1 cellular context compared by ENCODE assay signal in genomic region chr15:33115191-33115861, GRCh38.
TF ChIP-seq lines count a peak whose summit lies in the region.

No MANE protein-coding gene starts in this region.

TF ChIP-seq in GM23338, 12 proteins besides CTCF, POLR2A, EP300 and RAD21 (continued from another document):
- TF ChIP-seq, protein P1, sequence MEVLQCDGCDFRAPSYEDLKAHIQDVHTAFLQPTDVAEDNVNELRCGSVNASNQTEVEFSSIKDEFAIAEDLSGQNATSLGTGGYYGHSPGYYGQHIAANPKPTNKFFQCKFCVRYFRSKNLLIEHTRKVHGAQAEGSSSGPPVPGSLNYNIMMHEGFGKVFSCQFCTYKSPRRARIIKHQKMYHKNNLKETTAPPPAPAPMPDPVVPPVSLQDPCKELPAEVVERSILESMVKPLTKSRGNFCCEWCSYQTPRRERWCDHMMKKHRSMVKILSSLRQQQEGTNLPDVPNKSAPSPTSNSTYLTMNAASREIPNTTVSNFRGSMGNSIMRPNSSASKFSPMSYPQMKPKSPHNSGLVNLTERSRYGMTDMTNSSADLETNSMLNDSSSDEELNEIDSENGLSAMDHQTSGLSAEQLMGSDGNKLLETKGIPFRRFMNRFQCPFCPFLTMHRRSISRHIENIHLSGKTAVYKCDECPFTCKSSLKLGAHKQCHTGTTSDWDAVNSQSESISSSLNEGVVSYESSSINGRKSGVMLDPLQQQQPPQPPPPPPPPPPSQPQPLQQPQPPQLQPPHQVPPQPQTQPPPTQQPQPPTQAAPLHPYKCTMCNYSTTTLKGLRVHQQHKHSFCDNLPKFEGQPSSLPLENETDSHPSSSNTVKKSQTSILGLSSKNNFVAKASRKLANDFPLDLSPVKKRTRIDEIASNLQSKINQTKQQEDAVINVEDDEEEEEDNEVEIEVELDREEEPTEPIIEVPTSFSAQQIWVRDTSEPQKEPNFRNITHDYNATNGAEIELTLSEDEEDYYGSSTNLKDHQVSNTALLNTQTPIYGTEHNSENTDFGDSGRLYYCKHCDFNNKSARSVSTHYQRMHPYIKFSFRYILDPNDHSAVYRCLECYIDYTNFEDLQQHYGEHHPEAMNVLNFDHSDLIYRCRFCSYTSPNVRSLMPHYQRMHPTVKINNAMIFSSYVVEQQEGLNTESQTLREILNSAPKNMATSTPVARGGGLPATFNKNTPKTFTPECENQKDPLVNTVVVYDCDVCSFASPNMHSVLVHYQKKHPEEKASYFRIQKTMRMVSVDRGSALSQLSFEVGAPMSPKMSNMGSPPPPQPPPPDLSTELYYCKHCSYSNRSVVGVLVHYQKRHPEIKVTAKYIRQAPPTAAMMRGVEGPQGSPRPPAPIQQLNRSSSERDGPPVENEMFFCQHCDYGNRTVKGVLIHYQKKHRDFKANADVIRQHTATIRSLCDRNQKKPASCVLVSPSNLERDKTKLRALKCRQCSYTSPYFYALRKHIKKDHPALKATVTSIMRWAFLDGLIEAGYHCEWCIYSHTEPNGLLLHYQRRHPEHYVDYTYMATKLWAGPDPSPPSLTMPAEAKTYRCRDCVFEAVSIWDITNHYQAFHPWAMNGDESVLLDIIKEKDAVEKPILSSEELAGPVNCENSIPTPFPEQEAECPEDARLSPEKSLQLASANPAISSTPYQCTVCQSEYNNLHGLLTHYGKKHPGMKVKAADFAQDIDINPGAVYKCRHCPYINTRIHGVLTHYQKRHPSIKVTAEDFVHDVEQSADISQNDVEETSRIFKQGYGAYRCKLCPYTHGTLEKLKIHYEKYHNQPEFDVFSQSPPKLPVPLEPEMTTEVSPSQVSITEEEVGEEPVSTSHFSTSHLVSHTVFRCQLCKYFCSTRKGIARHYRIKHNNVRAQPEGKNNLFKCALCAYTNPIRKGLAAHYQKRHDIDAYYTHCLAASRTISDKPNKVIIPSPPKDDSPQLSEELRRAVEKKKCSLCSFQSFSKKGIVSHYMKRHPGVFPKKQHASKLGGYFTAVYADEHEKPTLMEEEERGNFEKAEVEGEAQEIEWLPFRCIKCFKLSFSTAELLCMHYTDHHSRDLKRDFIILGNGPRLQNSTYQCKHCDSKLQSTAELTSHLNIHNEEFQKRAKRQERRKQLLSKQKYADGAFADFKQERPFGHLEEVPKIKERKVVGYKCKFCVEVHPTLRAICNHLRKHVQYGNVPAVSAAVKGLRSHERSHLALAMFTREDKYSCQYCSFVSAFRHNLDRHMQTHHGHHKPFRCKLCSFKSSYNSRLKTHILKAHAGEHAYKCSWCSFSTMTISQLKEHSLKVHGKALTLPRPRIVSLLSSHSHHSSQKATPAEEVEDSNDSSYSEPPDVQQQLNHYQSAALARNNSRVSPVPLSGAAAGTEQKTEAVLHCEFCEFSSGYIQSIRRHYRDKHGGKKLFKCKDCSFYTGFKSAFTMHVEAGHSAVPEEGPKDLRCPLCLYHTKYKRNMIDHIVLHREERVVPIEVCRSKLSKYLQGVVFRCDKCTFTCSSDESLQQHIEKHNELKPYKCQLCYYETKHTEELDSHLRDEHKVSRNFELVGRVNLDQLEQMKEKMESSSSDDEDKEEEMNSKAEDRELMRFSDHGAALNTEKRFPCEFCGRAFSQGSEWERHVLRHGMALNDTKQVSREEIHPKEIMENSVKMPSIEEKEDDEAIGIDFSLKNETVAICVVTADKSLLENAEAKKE (CRISPR knock-in tag; IDR thresholded peaks at IDR 0.05): no peak
- TF ChIP-seq CREB1 (CRISPR knock-in tag; IDR thresholded peaks at IDR 0.05; ENCODE audit: low read depth): no peak
- no peak for TF ChIP-seq NANOG (IDR thresholded peaks at IDR 0.05; ENCODE audit: borderline replicate concordance)
- TF ChIP-seq EZH2phosphoT487 (IDR thresholded peaks at IDR 0.05; ENCODE audit: unreplicated experiment): no peak
- no peak for TF ChIP-seq JUNB (IDR thresholded peaks at IDR 0.05; ENCODE audit: unreplicated experiment)
- TF ChIP-seq POLR2AphosphoS5 (IDR thresholded peaks at IDR 0.05; ENCODE audit: low read depth): no peak
- TF ChIP-seq EZH2 (IDR thresholded peaks at IDR 0.05; ENCODE audit: low read depth, unreplicated experiment): no peak
- TF ChIP-seq STAT1 (IDR thresholded peaks at IDR 0.05; ENCODE audit: unreplicated experiment): no peak
- TF ChIP-seq, protein P2, sequence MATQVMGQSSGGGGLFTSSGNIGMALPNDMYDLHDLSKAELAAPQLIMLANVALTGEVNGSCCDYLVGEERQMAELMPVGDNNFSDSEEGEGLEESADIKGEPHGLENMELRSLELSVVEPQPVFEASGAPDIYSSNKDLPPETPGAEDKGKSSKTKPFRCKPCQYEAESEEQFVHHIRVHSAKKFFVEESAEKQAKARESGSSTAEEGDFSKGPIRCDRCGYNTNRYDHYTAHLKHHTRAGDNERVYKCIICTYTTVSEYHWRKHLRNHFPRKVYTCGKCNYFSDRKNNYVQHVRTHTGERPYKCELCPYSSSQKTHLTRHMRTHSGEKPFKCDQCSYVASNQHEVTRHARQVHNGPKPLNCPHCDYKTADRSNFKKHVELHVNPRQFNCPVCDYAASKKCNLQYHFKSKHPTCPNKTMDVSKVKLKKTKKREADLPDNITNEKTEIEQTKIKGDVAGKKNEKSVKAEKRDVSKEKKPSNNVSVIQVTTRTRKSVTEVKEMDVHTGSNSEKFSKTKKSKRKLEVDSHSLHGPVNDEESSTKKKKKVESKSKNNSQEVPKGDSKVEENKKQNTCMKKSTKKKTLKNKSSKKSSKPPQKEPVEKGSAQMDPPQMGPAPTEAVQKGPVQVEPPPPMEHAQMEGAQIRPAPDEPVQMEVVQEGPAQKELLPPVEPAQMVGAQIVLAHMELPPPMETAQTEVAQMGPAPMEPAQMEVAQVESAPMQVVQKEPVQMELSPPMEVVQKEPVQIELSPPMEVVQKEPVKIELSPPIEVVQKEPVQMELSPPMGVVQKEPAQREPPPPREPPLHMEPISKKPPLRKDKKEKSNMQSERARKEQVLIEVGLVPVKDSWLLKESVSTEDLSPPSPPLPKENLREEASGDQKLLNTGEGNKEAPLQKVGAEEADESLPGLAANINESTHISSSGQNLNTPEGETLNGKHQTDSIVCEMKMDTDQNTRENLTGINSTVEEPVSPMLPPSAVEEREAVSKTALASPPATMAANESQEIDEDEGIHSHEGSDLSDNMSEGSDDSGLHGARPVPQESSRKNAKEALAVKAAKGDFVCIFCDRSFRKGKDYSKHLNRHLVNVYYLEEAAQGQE (IDR thresholded peaks at IDR 0.05; ENCODE audit: unreplicated experiment): no peak
- TF ChIP-seq, protein P3, sequence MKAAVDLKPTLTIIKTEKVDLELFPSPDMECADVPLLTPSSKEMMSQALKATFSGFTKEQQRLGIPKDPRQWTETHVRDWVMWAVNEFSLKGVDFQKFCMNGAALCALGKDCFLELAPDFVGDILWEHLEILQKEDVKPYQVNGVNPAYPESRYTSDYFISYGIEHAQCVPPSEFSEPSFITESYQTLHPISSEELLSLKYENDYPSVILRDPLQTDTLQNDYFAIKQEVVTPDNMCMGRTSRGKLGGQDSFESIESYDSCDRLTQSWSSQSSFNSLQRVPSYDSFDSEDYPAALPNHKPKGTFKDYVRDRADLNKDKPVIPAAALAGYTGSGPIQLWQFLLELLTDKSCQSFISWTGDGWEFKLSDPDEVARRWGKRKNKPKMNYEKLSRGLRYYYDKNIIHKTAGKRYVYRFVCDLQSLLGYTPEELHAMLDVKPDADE (IDR thresholded peaks at IDR 0.05): no peak
- TF ChIP-seq ZNF114 (CRISPR knock-in tag; IDR thresholded peaks at IDR 0.05): no peak
